Comparison of ENCODE assay signal across 18 cellular contexts in the genomic region with DNA sequence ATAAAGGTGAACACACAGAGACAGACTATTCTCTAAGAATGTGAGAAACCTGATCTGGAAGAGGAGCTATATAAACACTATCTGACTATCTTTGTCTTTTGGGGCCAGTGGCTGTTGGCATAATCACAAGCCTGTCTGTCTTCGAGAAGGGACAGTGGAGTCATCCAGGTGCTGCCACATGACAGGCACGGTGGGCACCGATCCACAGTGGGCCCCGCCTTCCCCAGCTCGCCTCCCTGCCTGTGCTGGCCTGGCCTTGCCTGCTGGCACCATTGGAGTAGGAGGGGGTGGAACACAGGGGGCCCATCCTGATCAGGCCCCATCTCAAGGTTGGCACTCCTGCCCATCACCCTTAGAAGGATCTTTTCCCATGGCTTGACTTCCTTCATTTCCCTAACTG.
"Had no signal": no experiment of that assay in that cellular context is flagged by ENCODE, and none has a peak within 500 bp of the region (broad histone marks: within the 10 kb centered on the region; RNA-seq: fewer than 3 reads in every experiment).

No MANE protein-coding gene starts in this region.

- H3K9me3 ChIP-seq: adrenal gland, esophagus squamous epithelium, tibial artery, uterus had no signal

- H3K27me3 Mint-ChIP-seq: activated CD4-positive, alpha-beta T cell treated with anti-CD3 and anti-CD28 coated beads, Interleukin-2, amount 10 ng/mL, durations not matched to agents 24 days and 14 days; activated naive CD4-positive, alpha-beta T cell treated with anti-CD3 and anti-CD28 coated beads, Interleukin-2, amount 50 U/mL, for 24 hours; naive thymus-derived CD4-positive, alpha-beta T cell had no signal

- H3K4me1 ChIP-seq: adrenal gland, tibial artery, uterus had no signal

- H3K36me3 ChIP-seq: adrenal gland, uterus had no signal

- H3K27ac ChIP-seq: adrenal gland, esophagus squamous epithelium, tibial artery, uterus had no signal

- H3K4me3 ChIP-seq: adrenal gland, esophagus squamous epithelium, tibial artery, uterus had no signal

- H3K4me3 Mint-ChIP-seq: activated CD4-positive, alpha-beta T cell treated with anti-CD3 and anti-CD28 coated beads, Interleukin-2, amount 10 ng/mL, durations not matched to agents 24 days and 14 days; activated naive CD4-positive, alpha-beta T cell treated with anti-CD3 and anti-CD28 coated beads, Interleukin-2, amount 50 U/mL, for 24 hours; activated T-cell treated with anti-CD3 and anti-CD28 coated beads, Interleukin-2, amount 50 U/mL, for 72 hours; naive thymus-derived CD4-positive, alpha-beta T cell had no signal

- DNase-seq: activated CD4-positive, alpha-beta T cell treated with anti-CD3 and anti-CD28 coated beads, Interleukin-2, amount 10 ng/mL, durations not matched to agents 24 days and 14 days; activated CD4-positive, CD25-positive, alpha-beta regulatory T cell; activated CD8-positive, alpha-beta memory T cell treated with anti-CD3 and anti-CD28 coated beads for 24 hours; activated gamma-delta T cell; activated T-cell treated with anti-CD3 and anti-CD28 coated beads, Interleukin-2, amount 50 U/mL, for 72 hours; cerebellar nuclear complex; cortex of kidney; effector CD8-positive, alpha-beta T cell; esophagus squamous epithelium; left ventricle myocardium superior; mesenchymal stem cell; naive thymus-derived CD4-positive, alpha-beta T cell; stimulated activated naive CD4-positive, alpha-beta T cell treated with Interleukin-2 at 50 U/mL for 16 hours; substantia nigra; uterus had no signal

- H3K4me1 Mint-ChIP-seq: activated CD4-positive, alpha-beta T cell treated with anti-CD3 and anti-CD28 coated beads, Interleukin-2, amount 10 ng/mL, durations not matched to agents 24 days and 14 days; activated naive CD4-positive, alpha-beta T cell treated with anti-CD3 and anti-CD28 coated beads, Interleukin-2, amount 50 U/mL, for 24 hours had no signal

- H3K27me3 ChIP-seq: adrenal gland, esophagus squamous epithelium, tibial artery, uterus had no signal

- H3K9me3 Mint-ChIP-seq: activated CD4-positive, alpha-beta T cell treated with anti-CD3 and anti-CD28 coated beads, Interleukin-2, amount 10 ng/mL, durations not matched to agents 24 days and 14 days; activated naive CD4-positive, alpha-beta T cell treated with anti-CD3 and anti-CD28 coated beads, Interleukin-2, amount 50 U/mL, for 24 hours; activated T-cell treated with anti-CD3 and anti-CD28 coated beads, Interleukin-2, amount 50 U/mL, for 72 hours had no signal

- H3K27ac Mint-ChIP-seq: activated CD4-positive, alpha-beta T cell treated with anti-CD3 and anti-CD28 coated beads, Interleukin-2, amount 10 ng/mL, durations not matched to agents 24 days and 14 days; activated naive CD4-positive, alpha-beta T cell treated with anti-CD3 and anti-CD28 coated beads, Interleukin-2, amount 50 U/mL, for 24 hours; activated T-cell treated with anti-CD3 and anti-CD28 coated beads, Interleukin-2, amount 50 U/mL, for 72 hours had no signal

- ATAC-seq: activated T-cell treated with anti-CD3 and anti-CD28 coated beads, Interleukin-2, amount 50 U/mL, for 72 hours; left ventricle myocardium superior; naive thymus-derived CD4-positive, alpha-beta T cell had no signal
